Comparison of ENCODE assay signal across 1 cellular context in the genomic region with DNA sequence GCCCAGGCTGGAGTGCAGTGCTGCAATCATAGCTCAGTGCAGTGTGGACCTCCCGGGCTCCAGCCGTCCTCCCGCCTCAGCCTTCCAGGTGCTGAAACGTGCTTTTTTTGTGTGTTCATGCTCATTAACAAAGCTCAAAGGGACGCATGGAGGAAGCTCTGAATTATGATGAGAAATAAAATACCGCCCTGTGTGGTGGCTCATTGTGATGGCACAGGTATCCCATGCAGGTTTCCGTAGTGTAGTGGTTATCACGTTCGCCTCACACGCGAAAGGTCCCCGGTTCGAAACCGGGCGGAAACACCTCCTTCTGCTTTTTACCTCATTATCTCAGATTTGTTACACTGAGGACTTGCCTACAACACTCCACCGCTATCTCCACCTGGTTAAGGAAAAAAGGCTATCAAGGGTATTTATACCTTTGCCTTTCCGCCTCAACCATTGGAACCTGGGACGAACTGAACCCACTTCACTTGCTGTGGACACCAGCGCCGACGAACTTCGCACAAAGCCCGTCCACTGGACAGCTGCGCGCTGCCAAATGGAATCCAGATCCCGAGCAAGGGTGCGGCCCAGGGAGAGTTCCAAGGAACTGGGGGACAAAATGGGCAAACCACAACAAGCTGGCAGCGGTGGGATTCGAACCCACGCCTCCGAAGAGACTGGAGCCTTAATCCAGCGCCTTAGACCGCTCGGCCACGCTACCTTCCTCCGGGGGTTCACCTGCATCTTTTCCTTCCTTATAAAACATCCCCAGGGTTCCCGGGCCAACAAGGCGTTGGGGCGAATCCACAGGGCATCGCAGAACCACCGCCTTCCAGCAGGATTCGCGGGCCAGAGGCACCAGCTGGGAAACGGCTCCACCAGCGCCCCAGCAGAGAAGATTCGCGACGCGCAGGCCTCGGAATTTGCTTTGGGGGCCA.
TF ChIP-seq lines count a peak whose summit lies in the region.

No MANE protein-coding gene starts in this region.

TF ChIP-seq in WTC11, 78 proteins besides CTCF, POLR2A, EP300 and RAD21 (continued from another document and continues in another):
- TF ChIP-seq, protein P1, sequence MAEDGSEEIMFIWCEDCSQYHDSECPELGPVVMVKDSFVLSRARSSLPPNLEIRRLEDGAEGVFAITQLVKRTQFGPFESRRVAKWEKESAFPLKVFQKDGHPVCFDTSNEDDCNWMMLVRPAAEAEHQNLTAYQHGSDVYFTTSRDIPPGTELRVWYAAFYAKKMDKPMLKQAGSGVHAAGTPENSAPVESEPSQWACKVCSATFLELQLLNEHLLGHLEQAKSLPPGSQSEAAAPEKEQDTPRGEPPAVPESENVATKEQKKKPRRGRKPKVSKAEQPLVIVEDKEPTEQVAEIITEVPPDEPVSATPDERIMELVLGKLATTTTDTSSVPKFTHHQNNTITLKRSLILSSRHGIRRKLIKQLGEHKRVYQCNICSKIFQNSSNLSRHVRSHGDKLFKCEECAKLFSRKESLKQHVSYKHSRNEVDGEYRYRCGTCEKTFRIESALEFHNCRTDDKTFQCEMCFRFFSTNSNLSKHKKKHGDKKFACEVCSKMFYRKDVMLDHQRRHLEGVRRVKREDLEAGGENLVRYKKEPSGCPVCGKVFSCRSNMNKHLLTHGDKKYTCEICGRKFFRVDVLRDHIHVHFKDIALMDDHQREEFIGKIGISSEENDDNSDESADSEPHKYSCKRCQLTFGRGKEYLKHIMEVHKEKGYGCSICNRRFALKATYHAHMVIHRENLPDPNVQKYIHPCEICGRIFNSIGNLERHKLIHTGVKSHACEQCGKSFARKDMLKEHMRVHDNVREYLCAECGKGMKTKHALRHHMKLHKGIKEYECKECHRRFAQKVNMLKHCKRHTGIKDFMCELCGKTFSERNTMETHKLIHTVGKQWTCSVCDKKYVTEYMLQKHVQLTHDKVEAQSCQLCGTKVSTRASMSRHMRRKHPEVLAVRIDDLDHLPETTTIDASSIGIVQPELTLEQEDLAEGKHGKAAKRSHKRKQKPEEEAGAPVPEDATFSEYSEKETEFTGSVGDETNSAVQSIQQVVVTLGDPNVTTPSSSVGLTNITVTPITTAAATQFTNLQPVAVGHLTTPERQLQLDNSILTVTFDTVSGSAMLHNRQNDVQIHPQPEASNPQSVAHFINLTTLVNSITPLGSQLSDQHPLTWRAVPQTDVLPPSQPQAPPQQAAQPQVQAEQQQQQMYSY (CRISPR knock-in tag; IDR thresholded peaks at IDR 0.05), result no peak
- TF ChIP-seq GTF2I (CRISPR knock-in tag; conservative IDR thresholded peaks at IDR 0.05) (peak; percentile 67), TCF7 (CRISPR knock-in tag; IDR thresholded peaks at IDR 0.05; ENCODE audit: low read depth) (no peak), ZNF396 (CRISPR knock-in tag; IDR thresholded peaks at IDR 0.05; ENCODE audit: borderline replicate concordance) (no peak; the same call in 1 of the 2 replicates), ELF4 (CRISPR knock-in tag; IDR thresholded peaks at IDR 0.05; ENCODE audit: low read depth) (no peak), CREM (CRISPR knock-in tag; IDR thresholded peaks at IDR 0.05) (no peak), SMAD4 (CRISPR knock-in tag; IDR thresholded peaks at IDR 0.05) (no peak), ZNF138 (CRISPR knock-in tag; conservative IDR thresholded peaks at IDR 0.05) (no peak), ZNF263 (CRISPR knock-in tag; IDR thresholded peaks at IDR 0.05; ENCODE audit: low read depth) (no peak), GRHL2 (CRISPR knock-in tag; IDR thresholded peaks at IDR 0.05; ENCODE audit: insufficient replicate concordance, severe bottlenecking) (no peak), HMGA2 (CRISPR knock-in tag; IDR thresholded peaks at IDR 0.05) (no peak), SOX15 (CRISPR knock-in tag; IDR thresholded peaks at IDR 0.05) (no peak), SMAD3 (CRISPR knock-in tag; IDR thresholded peaks at IDR 0.05; ENCODE audit: borderline replicate concordance) (no peak), ZNF423 (CRISPR knock-in tag; IDR thresholded peaks at IDR 0.05) (no peak), FOXK1 (CRISPR knock-in tag; IDR thresholded peaks at IDR 0.05) (0 out of 2 replicates have a peak, but pooled peaks have one; percentile 41), ZNF671 (CRISPR knock-in tag; IDR thresholded peaks at IDR 0.05) (0 out of 2 replicates have a peak, but pooled peaks have one; percentile 20), MXD4 (CRISPR knock-in tag; IDR thresholded peaks at IDR 0.05; ENCODE audit: borderline replicate concordance) (no peak), ZNF121 (CRISPR knock-in tag; IDR thresholded peaks at IDR 0.05) (no peak; the same call in 1 of the 2 replicates), OVOL2 (CRISPR knock-in tag; IDR thresholded peaks at IDR 0.05; ENCODE audit: borderline replicate concordance) (no peak), NR2C2 (CRISPR knock-in tag; IDR thresholded peaks at IDR 0.05) (no peak), ESRRA (CRISPR knock-in tag; IDR thresholded peaks at IDR 0.05; ENCODE audit: borderline replicate concordance) (no peak), EMX1 (CRISPR knock-in tag; IDR thresholded peaks at IDR 0.05) (peak; percentile 80; the same call in 1 of the 2 replicates), SP1 (CRISPR knock-in tag; conservative IDR thresholded peaks at IDR 0.05) (peak; percentile 58), TP53 (CRISPR knock-in tag; IDR thresholded peaks at IDR 0.05) (no peak), NFATC4 (CRISPR knock-in tag; IDR thresholded peaks at IDR 0.05) (no peak), ETV6 (CRISPR knock-in tag; IDR thresholded peaks at IDR 0.05) (no peak), CBFB (CRISPR knock-in tag; IDR thresholded peaks at IDR 0.05; ENCODE audit: low read depth) (no peak), MYBL2 (CRISPR knock-in tag; IDR thresholded peaks at IDR 0.05) (no peak)
- TF ChIP-seq, protein P2, sequence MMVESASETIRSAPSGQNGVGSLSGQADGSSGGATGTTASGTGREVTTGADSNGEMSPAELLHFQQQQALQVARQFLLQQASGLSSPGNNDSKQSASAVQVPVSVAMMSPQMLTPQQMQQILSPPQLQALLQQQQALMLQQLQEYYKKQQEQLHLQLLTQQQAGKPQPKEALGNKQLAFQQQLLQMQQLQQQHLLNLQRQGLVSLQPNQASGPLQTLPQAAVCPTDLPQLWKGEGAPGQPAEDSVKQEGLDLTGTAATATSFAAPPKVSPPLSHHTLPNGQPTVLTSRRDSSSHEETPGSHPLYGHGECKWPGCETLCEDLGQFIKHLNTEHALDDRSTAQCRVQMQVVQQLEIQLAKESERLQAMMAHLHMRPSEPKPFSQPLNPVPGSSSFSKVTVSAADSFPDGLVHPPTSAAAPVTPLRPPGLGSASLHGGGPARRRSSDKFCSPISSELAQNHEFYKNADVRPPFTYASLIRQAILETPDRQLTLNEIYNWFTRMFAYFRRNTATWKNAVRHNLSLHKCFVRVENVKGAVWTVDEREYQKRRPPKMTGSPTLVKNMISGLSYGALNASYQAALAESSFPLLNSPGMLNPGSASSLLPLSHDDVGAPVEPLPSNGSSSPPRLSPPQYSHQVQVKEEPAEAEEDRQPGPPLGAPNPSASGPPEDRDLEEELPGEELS (CRISPR knock-in tag; IDR thresholded peaks at IDR 0.05), result no peak
- TF ChIP-seq, protein P3, sequence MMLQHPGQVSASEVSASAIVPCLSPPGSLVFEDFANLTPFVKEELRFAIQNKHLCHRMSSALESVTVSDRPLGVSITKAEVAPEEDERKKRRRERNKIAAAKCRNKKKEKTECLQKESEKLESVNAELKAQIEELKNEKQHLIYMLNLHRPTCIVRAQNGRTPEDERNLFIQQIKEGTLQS (CRISPR knock-in tag; conservative IDR thresholded peaks at IDR 0.05), result no peak
- TF ChIP-seq, protein P4, sequence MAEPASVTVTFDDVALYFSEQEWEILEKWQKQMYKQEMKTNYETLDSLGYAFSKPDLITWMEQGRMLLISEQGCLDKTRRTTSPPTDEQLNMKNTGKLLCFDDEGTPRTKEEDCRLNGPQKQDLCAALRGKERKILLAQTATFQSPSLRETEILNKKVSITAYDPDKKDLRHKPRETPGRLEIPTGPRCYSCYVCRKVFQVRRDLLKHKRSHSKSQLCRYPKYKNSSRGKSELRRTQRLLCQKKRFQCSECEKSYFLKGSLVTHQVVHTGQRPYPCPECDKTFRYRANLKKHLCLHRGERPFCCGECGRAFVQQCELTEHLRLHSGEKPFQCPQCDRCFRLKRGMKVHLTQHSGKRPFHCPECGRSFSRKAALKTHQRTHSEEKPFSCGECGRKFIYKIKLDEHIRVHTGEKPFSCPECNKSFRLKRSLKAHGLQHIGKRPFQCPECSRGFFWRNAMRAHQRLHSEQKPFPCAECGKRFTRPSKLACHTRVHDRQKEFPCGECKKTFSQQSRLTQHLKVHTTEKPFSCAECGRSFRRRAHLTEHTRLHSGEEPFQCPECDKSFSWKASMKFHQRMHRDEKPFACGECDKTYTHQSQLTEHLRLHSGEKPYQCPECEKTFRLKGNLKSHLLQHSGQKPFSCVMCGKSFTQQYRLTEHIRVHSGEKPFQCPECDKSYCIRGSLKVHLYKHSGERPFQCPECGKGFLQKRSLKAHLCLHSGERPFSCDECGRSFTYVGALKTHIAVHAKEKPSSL (CRISPR knock-in tag; conservative IDR thresholded peaks at IDR 0.05), result 0 out of 2 replicates have a peak, but pooled peaks have one; percentile 56
- TF ChIP-seq, protein P5, sequence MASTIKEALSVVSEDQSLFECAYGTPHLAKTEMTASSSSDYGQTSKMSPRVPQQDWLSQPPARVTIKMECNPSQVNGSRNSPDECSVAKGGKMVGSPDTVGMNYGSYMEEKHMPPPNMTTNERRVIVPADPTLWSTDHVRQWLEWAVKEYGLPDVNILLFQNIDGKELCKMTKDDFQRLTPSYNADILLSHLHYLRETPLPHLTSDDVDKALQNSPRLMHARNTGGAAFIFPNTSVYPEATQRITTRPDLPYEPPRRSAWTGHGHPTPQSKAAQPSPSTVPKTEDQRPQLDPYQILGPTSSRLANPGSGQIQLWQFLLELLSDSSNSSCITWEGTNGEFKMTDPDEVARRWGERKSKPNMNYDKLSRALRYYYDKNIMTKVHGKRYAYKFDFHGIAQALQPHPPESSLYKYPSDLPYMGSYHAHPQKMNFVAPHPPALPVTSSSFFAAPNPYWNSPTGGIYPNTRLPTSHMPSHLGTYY (CRISPR knock-in tag; IDR thresholded peaks at IDR 0.05), result no peak
- TF ChIP-seq, protein P6, sequence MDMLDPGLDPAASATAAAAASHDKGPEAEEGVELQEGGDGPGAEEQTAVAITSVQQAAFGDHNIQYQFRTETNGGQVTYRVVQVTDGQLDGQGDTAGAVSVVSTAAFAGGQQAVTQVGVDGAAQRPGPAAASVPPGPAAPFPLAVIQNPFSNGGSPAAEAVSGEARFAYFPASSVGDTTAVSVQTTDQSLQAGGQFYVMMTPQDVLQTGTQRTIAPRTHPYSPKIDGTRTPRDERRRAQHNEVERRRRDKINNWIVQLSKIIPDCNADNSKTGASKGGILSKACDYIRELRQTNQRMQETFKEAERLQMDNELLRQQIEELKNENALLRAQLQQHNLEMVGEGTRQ (CRISPR knock-in tag; IDR thresholded peaks at IDR 0.05), result no peak
- TF ChIP-seq, protein P7, sequence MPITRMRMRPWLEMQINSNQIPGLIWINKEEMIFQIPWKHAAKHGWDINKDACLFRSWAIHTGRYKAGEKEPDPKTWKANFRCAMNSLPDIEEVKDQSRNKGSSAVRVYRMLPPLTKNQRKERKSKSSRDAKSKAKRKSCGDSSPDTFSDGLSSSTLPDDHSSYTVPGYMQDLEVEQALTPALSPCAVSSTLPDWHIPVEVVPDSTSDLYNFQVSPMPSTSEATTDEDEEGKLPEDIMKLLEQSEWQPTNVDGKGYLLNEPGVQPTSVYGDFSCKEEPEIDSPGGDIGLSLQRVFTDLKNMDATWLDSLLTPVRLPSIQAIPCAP (CRISPR knock-in tag; IDR thresholded peaks at IDR 0.05), result no peak
- TF ChIP-seq, protein P8, sequence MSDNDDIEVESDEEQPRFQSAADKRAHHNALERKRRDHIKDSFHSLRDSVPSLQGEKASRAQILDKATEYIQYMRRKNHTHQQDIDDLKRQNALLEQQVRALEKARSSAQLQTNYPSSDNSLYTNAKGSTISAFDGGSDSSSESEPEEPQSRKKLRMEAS (CRISPR knock-in tag; IDR thresholded peaks at IDR 0.05), result peak; percentile 45; the same call in 1 of the 2 replicates
- TF ChIP-seq, protein P9, sequence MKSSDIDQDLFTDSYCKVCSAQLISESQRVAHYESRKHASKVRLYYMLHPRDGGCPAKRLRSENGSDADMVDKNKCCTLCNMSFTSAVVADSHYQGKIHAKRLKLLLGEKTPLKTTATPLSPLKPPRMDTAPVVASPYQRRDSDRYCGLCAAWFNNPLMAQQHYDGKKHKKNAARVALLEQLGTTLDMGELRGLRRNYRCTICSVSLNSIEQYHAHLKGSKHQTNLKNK (CRISPR knock-in tag; IDR thresholded peaks at IDR 0.05), result no peak
- TF ChIP-seq, protein P10, sequence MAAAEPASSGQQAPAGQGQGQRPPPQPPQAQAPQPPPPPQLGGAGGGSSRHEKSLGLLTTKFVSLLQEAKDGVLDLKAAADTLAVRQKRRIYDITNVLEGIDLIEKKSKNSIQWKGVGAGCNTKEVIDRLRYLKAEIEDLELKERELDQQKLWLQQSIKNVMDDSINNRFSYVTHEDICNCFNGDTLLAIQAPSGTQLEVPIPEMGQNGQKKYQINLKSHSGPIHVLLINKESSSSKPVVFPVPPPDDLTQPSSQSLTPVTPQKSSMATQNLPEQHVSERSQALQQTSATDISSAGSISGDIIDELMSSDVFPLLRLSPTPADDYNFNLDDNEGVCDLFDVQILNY (CRISPR knock-in tag; IDR thresholded peaks at IDR 0.05), result no peak
- TF ChIP-seq, protein P11, sequence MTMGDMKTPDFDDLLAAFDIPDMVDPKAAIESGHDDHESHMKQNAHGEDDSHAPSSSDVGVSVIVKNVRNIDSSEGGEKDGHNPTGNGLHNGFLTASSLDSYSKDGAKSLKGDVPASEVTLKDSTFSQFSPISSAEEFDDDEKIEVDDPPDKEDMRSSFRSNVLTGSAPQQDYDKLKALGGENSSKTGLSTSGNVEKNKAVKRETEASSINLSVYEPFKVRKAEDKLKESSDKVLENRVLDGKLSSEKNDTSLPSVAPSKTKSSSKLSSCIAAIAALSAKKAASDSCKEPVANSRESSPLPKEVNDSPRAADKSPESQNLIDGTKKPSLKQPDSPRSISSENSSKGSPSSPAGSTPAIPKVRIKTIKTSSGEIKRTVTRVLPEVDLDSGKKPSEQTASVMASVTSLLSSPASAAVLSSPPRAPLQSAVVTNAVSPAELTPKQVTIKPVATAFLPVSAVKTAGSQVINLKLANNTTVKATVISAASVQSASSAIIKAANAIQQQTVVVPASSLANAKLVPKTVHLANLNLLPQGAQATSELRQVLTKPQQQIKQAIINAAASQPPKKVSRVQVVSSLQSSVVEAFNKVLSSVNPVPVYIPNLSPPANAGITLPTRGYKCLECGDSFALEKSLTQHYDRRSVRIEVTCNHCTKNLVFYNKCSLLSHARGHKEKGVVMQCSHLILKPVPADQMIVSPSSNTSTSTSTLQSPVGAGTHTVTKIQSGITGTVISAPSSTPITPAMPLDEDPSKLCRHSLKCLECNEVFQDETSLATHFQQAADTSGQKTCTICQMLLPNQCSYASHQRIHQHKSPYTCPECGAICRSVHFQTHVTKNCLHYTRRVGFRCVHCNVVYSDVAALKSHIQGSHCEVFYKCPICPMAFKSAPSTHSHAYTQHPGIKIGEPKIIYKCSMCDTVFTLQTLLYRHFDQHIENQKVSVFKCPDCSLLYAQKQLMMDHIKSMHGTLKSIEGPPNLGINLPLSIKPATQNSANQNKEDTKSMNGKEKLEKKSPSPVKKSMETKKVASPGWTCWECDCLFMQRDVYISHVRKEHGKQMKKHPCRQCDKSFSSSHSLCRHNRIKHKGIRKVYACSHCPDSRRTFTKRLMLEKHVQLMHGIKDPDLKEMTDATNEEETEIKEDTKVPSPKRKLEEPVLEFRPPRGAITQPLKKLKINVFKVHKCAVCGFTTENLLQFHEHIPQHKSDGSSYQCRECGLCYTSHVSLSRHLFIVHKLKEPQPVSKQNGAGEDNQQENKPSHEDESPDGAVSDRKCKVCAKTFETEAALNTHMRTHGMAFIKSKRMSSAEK (CRISPR knock-in tag; IDR thresholded peaks at IDR 0.05; ENCODE audit: borderline replicate concordance), result no peak
